In the genomic region with DNA sequence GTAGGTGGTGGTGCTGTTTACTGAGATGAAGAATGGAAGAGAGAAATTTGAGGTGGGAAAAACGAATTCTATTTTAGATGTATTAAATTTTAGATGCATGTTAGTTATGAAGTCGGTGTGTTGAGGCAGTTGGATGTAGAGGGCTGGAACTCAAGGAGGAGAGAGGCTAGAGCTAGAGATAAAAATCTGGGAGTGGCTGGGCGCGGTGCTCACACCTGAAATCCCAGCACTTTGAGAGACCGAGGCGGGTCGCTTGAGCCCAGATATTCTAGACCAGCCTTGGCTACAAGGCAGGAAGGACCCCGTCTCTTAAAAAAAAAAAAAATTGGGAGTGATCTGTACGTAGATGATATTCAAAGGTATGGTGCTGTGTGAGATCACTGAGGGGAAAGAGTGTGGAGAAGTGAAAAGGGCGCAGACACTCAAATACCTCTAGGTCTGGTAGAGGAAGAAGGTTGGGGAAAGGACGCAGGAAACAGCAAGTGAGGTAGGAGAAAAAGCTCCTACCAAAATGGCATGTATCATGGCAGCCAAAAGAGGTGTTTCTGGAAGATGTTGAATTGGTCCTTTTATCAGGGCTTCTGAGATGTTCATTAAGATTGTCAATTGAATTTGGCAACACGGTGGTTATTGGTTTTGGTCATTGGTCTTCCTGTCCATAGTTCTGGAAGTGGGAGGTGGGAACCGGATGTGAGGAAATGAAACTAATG, we compare ENCODE assay signal across 1 cellular context.
TF ChIP-seq lines count a peak whose summit lies in the region.

No MANE protein-coding gene starts in this region.

TF ChIP-seq in H1, 55 proteins besides CTCF, POLR2A, EP300 and RAD21:
- TF ChIP-seq JUN (IDR thresholded peaks at IDR 0.05; ENCODE audit: low read depth, low read length) (no peak), BRCA1 (IDR thresholded peaks at IDR 0.05; ENCODE audit: low read depth, low read length) (no peak), RBBP5 (IDR thresholded peaks at IDR 0.05; ENCODE audit: borderline replicate concordance, low read depth, low read length) (no peak), TEAD4 (IDR thresholded peaks at IDR 0.05; ENCODE audit: low read depth, low read length) (no peak), CREB1 (IDR thresholded peaks at IDR 0.05) (no peak), EGR1 (IDR thresholded peaks at IDR 0.05; ENCODE audit: borderline replicate concordance, low read depth, low read length) (no peak), SIN3A (conservative IDR thresholded peaks at IDR 0.05 in 1 of 2, IDR thresholded peaks at IDR 0.05 in 1 of 2; ENCODE audit: low read depth in 1 of 2, low read length in 2 of 2) (no peak), HDAC6 (IDR thresholded peaks at IDR 0.05; ENCODE audit: low read depth, low read length) (no peak), KDM1A (IDR thresholded peaks at IDR 0.05; ENCODE audit: borderline replicate concordance, low read length) (no peak), JUND (IDR thresholded peaks at IDR 0.05; ENCODE audit: low read length) (no peak), SP2 (IDR thresholded peaks at IDR 0.05; ENCODE audit: low read length) (no peak), PHF8 (conservative IDR thresholded peaks at IDR 0.05; ENCODE audit: low read depth, low read length) (no peak), TCF12 (IDR thresholded peaks at IDR 0.05; ENCODE audit: low read depth, low read length) (no peak), BACH1 (IDR thresholded peaks at IDR 0.05; ENCODE audit: low read length) (no peak), ZNF274 (IDR thresholded peaks at IDR 0.05; ENCODE audit: borderline replicate concordance, extremely low read depth, low read length) (no peak), RXRA (IDR thresholded peaks at IDR 0.05; ENCODE audit: insufficient read depth, low read depth, low read length) (no peak), NRF1 (IDR thresholded peaks at IDR 0.05; ENCODE audit: low read depth, low read length) (no peak)
- TF ChIP-seq, protein P1, sequence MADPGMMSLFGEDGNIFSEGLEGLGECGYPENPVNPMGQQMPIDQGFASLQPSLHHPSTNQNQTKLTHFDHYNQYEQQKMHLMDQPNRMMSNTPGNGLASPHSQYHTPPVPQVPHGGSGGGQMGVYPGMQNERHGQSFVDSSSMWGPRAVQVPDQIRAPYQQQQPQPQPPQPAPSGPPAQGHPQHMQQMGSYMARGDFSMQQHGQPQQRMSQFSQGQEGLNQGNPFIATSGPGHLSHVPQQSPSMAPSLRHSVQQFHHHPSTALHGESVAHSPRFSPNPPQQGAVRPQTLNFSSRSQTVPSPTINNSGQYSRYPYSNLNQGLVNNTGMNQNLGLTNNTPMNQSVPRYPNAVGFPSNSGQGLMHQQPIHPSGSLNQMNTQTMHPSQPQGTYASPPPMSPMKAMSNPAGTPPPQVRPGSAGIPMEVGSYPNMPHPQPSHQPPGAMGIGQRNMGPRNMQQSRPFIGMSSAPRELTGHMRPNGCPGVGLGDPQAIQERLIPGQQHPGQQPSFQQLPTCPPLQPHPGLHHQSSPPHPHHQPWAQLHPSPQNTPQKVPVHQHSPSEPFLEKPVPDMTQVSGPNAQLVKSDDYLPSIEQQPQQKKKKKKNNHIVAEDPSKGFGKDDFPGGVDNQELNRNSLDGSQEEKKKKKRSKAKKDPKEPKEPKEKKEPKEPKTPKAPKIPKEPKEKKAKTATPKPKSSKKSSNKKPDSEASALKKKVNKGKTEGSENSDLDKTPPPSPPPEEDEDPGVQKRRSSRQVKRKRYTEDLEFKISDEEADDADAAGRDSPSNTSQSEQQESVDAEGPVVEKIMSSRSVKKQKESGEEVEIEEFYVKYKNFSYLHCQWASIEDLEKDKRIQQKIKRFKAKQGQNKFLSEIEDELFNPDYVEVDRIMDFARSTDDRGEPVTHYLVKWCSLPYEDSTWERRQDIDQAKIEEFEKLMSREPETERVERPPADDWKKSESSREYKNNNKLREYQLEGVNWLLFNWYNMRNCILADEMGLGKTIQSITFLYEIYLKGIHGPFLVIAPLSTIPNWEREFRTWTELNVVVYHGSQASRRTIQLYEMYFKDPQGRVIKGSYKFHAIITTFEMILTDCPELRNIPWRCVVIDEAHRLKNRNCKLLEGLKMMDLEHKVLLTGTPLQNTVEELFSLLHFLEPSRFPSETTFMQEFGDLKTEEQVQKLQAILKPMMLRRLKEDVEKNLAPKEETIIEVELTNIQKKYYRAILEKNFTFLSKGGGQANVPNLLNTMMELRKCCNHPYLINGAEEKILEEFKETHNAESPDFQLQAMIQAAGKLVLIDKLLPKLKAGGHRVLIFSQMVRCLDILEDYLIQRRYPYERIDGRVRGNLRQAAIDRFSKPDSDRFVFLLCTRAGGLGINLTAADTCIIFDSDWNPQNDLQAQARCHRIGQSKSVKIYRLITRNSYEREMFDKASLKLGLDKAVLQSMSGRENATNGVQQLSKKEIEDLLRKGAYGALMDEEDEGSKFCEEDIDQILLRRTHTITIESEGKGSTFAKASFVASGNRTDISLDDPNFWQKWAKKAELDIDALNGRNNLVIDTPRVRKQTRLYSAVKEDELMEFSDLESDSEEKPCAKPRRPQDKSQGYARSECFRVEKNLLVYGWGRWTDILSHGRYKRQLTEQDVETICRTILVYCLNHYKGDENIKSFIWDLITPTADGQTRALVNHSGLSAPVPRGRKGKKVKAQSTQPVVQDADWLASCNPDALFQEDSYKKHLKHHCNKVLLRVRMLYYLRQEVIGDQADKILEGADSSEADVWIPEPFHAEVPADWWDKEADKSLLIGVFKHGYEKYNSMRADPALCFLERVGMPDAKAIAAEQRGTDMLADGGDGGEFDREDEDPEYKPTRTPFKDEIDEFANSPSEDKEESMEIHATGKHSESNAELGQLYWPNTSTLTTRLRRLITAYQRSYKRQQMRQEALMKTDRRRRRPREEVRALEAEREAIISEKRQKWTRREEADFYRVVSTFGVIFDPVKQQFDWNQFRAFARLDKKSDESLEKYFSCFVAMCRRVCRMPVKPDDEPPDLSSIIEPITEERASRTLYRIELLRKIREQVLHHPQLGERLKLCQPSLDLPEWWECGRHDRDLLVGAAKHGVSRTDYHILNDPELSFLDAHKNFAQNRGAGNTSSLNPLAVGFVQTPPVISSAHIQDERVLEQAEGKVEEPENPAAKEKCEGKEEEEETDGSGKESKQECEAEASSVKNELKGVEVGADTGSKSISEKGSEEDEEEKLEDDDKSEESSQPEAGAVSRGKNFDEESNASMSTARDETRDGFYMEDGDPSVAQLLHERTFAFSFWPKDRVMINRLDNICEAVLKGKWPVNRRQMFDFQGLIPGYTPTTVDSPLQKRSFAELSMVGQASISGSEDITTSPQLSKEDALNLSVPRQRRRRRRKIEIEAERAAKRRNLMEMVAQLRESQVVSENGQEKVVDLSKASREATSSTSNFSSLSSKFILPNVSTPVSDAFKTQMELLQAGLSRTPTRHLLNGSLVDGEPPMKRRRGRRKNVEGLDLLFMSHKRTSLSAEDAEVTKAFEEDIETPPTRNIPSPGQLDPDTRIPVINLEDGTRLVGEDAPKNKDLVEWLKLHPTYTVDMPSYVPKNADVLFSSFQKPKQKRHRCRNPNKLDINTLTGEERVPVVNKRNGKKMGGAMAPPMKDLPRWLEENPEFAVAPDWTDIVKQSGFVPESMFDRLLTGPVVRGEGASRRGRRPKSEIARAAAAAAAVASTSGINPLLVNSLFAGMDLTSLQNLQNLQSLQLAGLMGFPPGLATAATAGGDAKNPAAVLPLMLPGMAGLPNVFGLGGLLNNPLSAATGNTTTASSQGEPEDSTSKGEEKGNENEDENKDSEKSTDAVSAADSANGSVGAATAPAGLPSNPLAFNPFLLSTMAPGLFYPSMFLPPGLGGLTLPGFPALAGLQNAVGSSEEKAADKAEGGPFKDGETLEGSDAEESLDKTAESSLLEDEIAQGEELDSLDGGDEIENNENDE (IDR thresholded peaks at IDR 0.05; ENCODE audit: insufficient replicate concordance, low read length), result no peak
- TF ChIP-seq, protein P2, sequence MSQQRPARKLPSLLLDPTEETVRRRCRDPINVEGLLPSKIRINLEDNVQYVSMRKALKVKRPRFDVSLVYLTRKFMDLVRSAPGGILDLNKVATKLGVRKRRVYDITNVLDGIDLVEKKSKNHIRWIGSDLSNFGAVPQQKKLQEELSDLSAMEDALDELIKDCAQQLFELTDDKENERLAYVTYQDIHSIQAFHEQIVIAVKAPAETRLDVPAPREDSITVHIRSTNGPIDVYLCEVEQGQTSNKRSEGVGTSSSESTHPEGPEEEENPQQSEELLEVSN (IDR thresholded peaks at IDR 0.05), result no peak
TF ChIP-seq in H1: peak in this region for 0.
